1 cellular context compared by ENCODE assay signal in the genomic region with DNA sequence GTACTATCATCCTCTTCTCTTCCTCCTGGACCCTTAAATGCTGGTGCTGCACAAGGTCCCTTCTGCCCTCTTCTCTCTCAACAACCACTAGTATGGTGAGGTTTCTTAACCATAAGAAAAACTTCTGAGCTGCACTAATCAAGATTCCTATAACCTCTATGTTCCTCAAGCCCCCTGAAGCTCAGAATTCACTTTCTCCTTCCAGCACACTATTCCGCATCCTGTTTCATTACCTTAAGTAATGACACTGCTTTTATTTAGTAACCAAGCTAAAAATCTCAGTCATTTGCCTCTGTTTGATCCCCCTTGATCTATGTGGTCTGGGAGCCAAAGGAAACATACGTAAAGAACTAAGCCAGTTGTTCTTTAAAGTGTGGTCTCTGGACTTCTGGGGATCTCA.
TF ChIP-seq lines count a peak whose summit lies in the region.

No MANE protein-coding gene starts in this region.

TF ChIP-seq in SK-N-SH treated with all-trans-retinoic acid at 6 μM for 48 hours, 23 proteins besides CTCF, POLR2A, EP300 and RAD21 (continued from another document):
- TF ChIP-seq TCF4 (CRISPR knock-in tag; IDR thresholded peaks at IDR 0.05; ENCODE audit: borderline replicate concordance): no peak
- TF ChIP-seq GLIS3 (CRISPR knock-in tag; IDR thresholded peaks at IDR 0.05): no peak
- no peak for TF ChIP-seq BACH2 (CRISPR knock-in tag; IDR thresholded peaks at IDR 0.05; ENCODE audit: borderline replicate concordance)
- TF ChIP-seq TOX (CRISPR knock-in tag; IDR thresholded peaks at IDR 0.05; ENCODE audit: borderline replicate concordance): no peak
- TF ChIP-seq, protein P1, sequence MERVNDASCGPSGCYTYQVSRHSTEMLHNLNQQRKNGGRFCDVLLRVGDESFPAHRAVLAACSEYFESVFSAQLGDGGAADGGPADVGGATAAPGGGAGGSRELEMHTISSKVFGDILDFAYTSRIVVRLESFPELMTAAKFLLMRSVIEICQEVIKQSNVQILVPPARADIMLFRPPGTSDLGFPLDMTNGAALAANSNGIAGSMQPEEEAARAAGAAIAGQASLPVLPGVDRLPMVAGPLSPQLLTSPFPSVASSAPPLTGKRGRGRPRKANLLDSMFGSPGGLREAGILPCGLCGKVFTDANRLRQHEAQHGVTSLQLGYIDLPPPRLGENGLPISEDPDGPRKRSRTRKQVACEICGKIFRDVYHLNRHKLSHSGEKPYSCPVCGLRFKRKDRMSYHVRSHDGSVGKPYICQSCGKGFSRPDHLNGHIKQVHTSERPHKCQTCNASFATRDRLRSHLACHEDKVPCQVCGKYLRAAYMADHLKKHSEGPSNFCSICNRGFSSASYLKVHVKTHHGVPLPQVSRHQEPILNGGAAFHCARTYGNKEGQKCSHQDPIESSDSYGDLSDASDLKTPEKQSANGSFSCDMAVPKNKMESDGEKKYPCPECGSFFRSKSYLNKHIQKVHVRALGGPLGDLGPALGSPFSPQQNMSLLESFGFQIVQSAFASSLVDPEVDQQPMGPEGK (CRISPR knock-in tag; IDR thresholded peaks at IDR 0.05; ENCODE audit: borderline replicate concordance): no peak
- TF ChIP-seq RARB (CRISPR knock-in tag; IDR thresholded peaks at IDR 0.05): no peak
- TF ChIP-seq ZNF565 (CRISPR knock-in tag; conservative IDR thresholded peaks at IDR 0.05; ENCODE audit: low read depth): no peak
- no peak for TF ChIP-seq CSDC2 (CRISPR knock-in tag; IDR thresholded peaks at IDR 0.05)
- TF ChIP-seq ZC3H10 (CRISPR knock-in tag; IDR thresholded peaks at IDR 0.05): no peak
- TF ChIP-seq OSR1 (CRISPR knock-in tag; IDR thresholded peaks at IDR 0.05): no peak
- no peak for TF ChIP-seq ESRRG (CRISPR knock-in tag; IDR thresholded peaks at IDR 0.05)
